ENCODE assay signal across 10 cellular contexts in the genomic region with DNA sequence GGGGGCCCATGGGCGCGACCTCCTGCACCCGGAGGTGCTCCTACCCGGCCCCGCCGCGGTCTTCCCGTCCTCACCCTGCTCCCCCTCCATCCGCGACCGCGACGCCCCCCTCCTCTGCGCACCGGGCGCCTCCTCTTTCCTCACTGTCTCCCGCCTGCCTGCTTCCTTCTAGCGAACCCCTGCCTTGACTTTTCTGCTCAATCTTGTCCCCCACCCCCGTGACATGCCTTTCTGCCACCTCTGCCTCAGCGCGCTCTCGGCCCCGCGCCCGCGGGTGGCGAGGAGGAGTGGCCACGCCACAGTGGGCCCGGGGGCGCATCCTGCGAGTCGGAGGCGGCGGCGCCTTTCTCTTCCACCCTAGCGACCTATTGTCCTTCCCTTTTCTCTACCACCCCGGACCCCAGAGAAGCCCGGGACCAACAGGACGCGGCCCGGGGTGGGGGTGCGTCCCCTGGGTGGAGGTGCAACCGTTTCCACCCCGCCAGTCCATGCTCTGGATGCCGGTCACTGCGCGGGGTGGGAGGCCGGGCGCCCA. TPM values are rescaled to one million over a fixed set of nuclear protein-coding genes. Genes with fewer than 3 reads are reported as not detected.
DNase-seq lines count a peak whose midpoint lies in the region; TF ChIP-seq lines count a peak whose summit lies in the region.
"Had no signal": no experiment of that assay in that cellular context is flagged by ENCODE, and none has a peak within 500 bp of the region (broad histone marks: within the 10 kb centered on the region; RNA-seq: fewer than 3 reads in every experiment).

No MANE protein-coding gene starts in this region.

- H3K36me3 Mint-ChIP-seq in mesothelial cell of epicardium = no peaks in the 10 kb centered on the region
- H3K36me3 Mint-ChIP-seq in CD4-positive, alpha-beta memory T cell = no peaks in the 10 kb centered on the region

- H3K36me3 ChIP-seq in MG63 (no peaks in the 10 kb centered on the region), thymus (ENCODE audit: control insufficient read depth, insufficient read depth) (no peaks in the 10 kb centered on the region)
- no peaks in the 10 kb centered on the region for H3K36me3 ChIP-seq in CD4-positive, alpha-beta memory T cell (ENCODE audit: insufficient read depth, low read length)

- intact Hi-C loops in CD4-positive, alpha-beta memory T cell (cut with micrococcal nuclease) = no loop called here

- H3K4me1 Mint-ChIP-seq in mesothelial cell of epicardium = peaks cover 29% of the 10 kb centered on the region
- peaks cover 5 to 11% (median 9%) of the 10 kb centered on the region in 4 donors for H3K4me1 Mint-ChIP-seq in CD4-positive, alpha-beta memory T cell

- no peak overlapping the region for H3K27ac Mint-ChIP-seq in mesothelial cell of epicardium
- H3K27ac Mint-ChIP-seq in CD4-positive, alpha-beta memory T cell = no peak overlapping the region

- H3K27me3 ChIP-seq in MG63 = peaks cover 35% of the 10 kb centered on the region
- H3K27me3 ChIP-seq in thymus (ENCODE audit: control insufficient read depth, insufficient read depth) = peaks cover 60% of the 10 kb centered on the region
- H3K27me3 ChIP-seq in CD4-positive, alpha-beta memory T cell (ENCODE audit: insufficient read depth, low read length) = peaks cover 4% of the 10 kb centered on the region

- peak overlapping the region; percentile 80 for H3K4me3 Mint-ChIP-seq in mesothelial cell of epicardium
- no peak overlapping the region for H3K4me3 Mint-ChIP-seq in CD4-positive, alpha-beta memory T cell

- CTCF ChIA-PET in CD4-positive, alpha-beta memory T cell (lab: Charles Lee; ENCODE audit: partially characterized antibody) = no interaction called here

- H3K4me1 ChIP-seq in thymus (ENCODE audit: control insufficient read depth, insufficient read depth, low read length) = no peaks in the 10 kb centered on the region
- no peaks in the 10 kb centered on the region for H3K4me1 ChIP-seq in CD4-positive, alpha-beta memory T cell (ENCODE audit: insufficient read depth, low read length)

- no peaks in the 10 kb centered on the region for H3K9me3 ChIP-seq in MG63
- H3K9me3 ChIP-seq in thymus (ENCODE audit: control insufficient read depth) = no peaks in the 10 kb centered on the region
- no peaks in the 10 kb centered on the region for H3K9me3 ChIP-seq in CD4-positive, alpha-beta memory T cell (ENCODE audit: control insufficient read depth in 1 of 2, low read length in 2 of 2)

- 2% methylated on average over 49 of the region's 49 CpGs for WGBS in thymus

- in situ Hi-C loops in GM13977 (cut with MboI; ENCODE audit: low pct_unique_long_range_greater_than_20kb, low sequenced_read_pairs, unreplicated experiment) = no loop called here

- no peaks in the 10 kb centered on the region for H3K9me3 Mint-ChIP-seq in mesothelial cell of epicardium
- peaks cover 0 to 4% (median 0%) of the 10 kb centered on the region in 8 donors for H3K9me3 Mint-ChIP-seq in CD4-positive, alpha-beta memory T cell

- TF ChIP-seq POLR2A in erythroblast (IDR thresholded peaks at IDR 0.05; ENCODE audit: low read length) = no peak

- peaks cover 61% of the 10 kb centered on the region for H3K27me3 Mint-ChIP-seq in mesothelial cell of epicardium (ENCODE audit: low read depth)
- peaks cover 28 to 36% of the 10 kb centered on the region in 2 donors for H3K27me3 Mint-ChIP-seq in CD4-positive, alpha-beta memory T cell

- TF ChIP-seq CTCF in mesothelial cell of epicardium (IDR thresholded peaks at IDR 0.05; ENCODE audit: unreplicated experiment) (no peak), GM13977 (IDR thresholded peaks at IDR 0.05; ENCODE audit: extremely low read depth, insufficient read depth, missing control alignments) (no peak)

- DNase-seq in MG63 (no peak), dermis blood vessel endothelial cell (peak; percentile 37), mesothelial cell of epicardium (ENCODE audit: low spot score in 2 of 2, unreplicated experiment in 2 of 2) (peak in 1 of 2 experiments; percentile 48), pons (ENCODE audit: low spot score) (no peak), erythroblast (lab: John Stamatoyannopoulos, UW) (no peak), GM13977 (ENCODE audit: low spot score) (no peak)
- no peak for DNase-seq in CD4-positive, alpha-beta memory T cell
- DNase-seq: KG1 had no signal

- POLR2A ChIA-PET in CD4-positive, alpha-beta memory T cell (lab: Charles Lee; ENCODE audit: partially characterized antibody) = no interaction called here

- H3K27ac ChIP-seq in thymus (ENCODE audit: low read depth) = no peak overlapping the region
- no peak overlapping the region for H3K27ac ChIP-seq in CD4-positive, alpha-beta memory T cell (ENCODE audit: low read depth, low read length)

- H3K4me3 ChIP-seq in MG63 (peak overlapping the region; percentile 46), thymus (ENCODE audit: low read length) (peak overlapping the region; percentile 26)
- H3K4me3 ChIP-seq in CD4-positive, alpha-beta memory T cell (ENCODE audit: low read length in 2 of 2) = no peak overlapping the region
- H3K4me3 ChIP-seq: GM12878 had no signal

RNA-seq across cellular contexts. Expression of gene PDE10A, which starts 2.1 kb away (rescaled TPM):
- 0.10 and 1.3 TPM in 2 replicates for total RNA-seq in MG63 (2014; rRNA removed; shearing (Covaris generic); ENCODE audit: low replicate concordance)
- total RNA-seq in dermis blood vessel endothelial cell (9.7 and 12.2 TPM in 2 replicates), mesothelial cell of epicardium (12.8 to 14.3 TPM (median 13.0 TPM) in 3 replicates)
- 3.2 TPM for polyA plus RNA-seq in thymus
- not detected for total RNA-seq in CD4-positive, alpha-beta memory T cell
- polyA plus RNA-seq in CD4-positive, alpha-beta memory T cell = not detected

Comparison
In these comparisons a context has a peak if more than half of its experiments do, and no peak if none do; other contexts are left out.
1. H3K4me3 ChIP-seq: peak in MG63 (single experiment) and thymus (single experiment); none in CD4-positive, alpha-beta memory T cell (0 of 2).